12 cellular contexts compared by ENCODE assay signal in genomic region chr10:95346715-95347401, GRCh38. TPM values are rescaled to one million over a fixed set of nuclear protein-coding genes. Genes with fewer than 3 reads are reported as not detected.
DNase-seq lines count a peak whose midpoint lies in the region; ATAC-seq and TF ChIP-seq lines count a peak whose summit lies in the region.
"Had no signal": no experiment of that assay in that cellular context is flagged by ENCODE, and none has a peak within 500 bp of the region (broad histone marks: within the 10 kb centered on the region; RNA-seq: fewer than 3 reads in every experiment).

No MANE protein-coding gene starts in this region.

- no peak overlapping the region for H3K27ac Mint-ChIP-seq in effector memory CD8-positive, alpha-beta T cell
- no peak overlapping the region for H3K27ac Mint-ChIP-seq in T-cell

- WGBS in aorta, 2 donors, result 49 to 59% methylated on average over 2 of the region's 2 CpGs

- H3K9me3 ChIP-seq in cardiac muscle cell (ENCODE audit: low read depth), result no peaks in the 10 kb centered on the region
- H3K9me3 ChIP-seq in right atrium auricular region, result no peaks in the 10 kb centered on the region
- no peaks in the 10 kb centered on the region for H3K9me3 ChIP-seq in aorta (ENCODE audit: control insufficient read depth, low read length)

- POLR2A ChIA-PET in T-cell (lab: Charles Lee), result no interaction called here

- H3K9me3 Mint-ChIP-seq in effector memory CD8-positive, alpha-beta T cell, result no peaks in the 10 kb centered on the region
- H3K9me3 Mint-ChIP-seq in T-cell, result no peaks in the 10 kb centered on the region

- peak overlapping the region; percentile 69 for H3K27ac ChIP-seq in cardiac muscle cell
- H3K27ac ChIP-seq in right atrium auricular region, result peak overlapping the region in 1 of 2 donors; percentile 47
- H3K27ac ChIP-seq in aorta (ENCODE audit: low read depth in 1 of 2, low read length in 2 of 2), result peak overlapping the region; percentile 39 to 40
- H3K27ac ChIP-seq: 22Rv1 had no signal

- H3K36me3 Mint-ChIP-seq in effector memory CD8-positive, alpha-beta T cell (ENCODE audit: insufficient read depth), result no peaks in the 10 kb centered on the region
- H3K36me3 Mint-ChIP-seq in T-cell, result no peaks in the 10 kb centered on the region

- H3K27me3 ChIP-seq in cardiac muscle cell (no peaks in the 10 kb centered on the region), right atrium auricular region (no peaks in the 10 kb centered on the region), aorta (ENCODE audit: control insufficient read depth in 1 of 2, insufficient read depth in 2 of 2, low read length in 1 of 2) (no peaks in the 10 kb centered on the region)

- no peaks in the 10 kb centered on the region for H3K27me3 Mint-ChIP-seq in effector memory CD8-positive, alpha-beta T cell
- no peaks in the 10 kb centered on the region for H3K27me3 Mint-ChIP-seq in T-cell

- intact Hi-C loops in aorta (cut with DNase I), result no loop called here

- CTCF ChIA-PET in T-cell (lab: Charles Lee), result no interaction called here

- DNase-seq in cardiac muscle cell (ENCODE audit: low read depth in 1 of 2, low spot score in 1 of 2), result peak; percentile 35 to 50
- DNase-seq in right atrium auricular region (ENCODE audit: low spot score), result no peak
- peak; percentile 75 for DNase-seq in astrocyte of the hippocampus (ENCODE audit: low read depth, low spot score)
- peak; percentile 52 for DNase-seq in iris pigment epithelial cell (ENCODE audit: low read depth)
- DNase-seq in aorta, result no peak
- no peak for DNase-seq in effector memory CD8-positive, alpha-beta T cell
- DNase-seq in T-cell, result no peak
- DNase-seq: activated naive CD4-positive, alpha-beta T cell; stimulated activated naive CD4-positive, alpha-beta T cell treated with Interleukin-2 at 50 U/mL for 16 hours had no signal

- H3K4me1 ChIP-seq in cardiac muscle cell (ENCODE audit: low read depth) (peaks cover 14% of the 10 kb centered on the region), right atrium auricular region (peaks cover 0 to 20% of the 10 kb centered on the region in 2 donors), aorta (ENCODE audit: control insufficient read depth in 1 of 2, insufficient read depth in 2 of 2, low read length in 2 of 2) (no peaks in the 10 kb centered on the region)

- H3K4me3 Mint-ChIP-seq in effector memory CD8-positive, alpha-beta T cell, result no peak overlapping the region
- H3K4me3 Mint-ChIP-seq in T-cell, result no peak overlapping the region

- no peaks in the 10 kb centered on the region for H3K36me3 ChIP-seq in cardiac muscle cell
- peaks cover 89% of the 10 kb centered on the region for H3K36me3 ChIP-seq in right atrium auricular region
- H3K36me3 ChIP-seq in aorta (ENCODE audit: control insufficient read depth in 1 of 2, insufficient read depth in 2 of 2, low read length in 1 of 2), result peaks cover 0 to 11% of the 10 kb centered on the region in 2 donors

- H3K4me3 ChIP-seq in cardiac muscle cell (no peak overlapping the region), right atrium auricular region (no peak overlapping the region), aorta (ENCODE audit: low read length in 2 of 2) (no peak overlapping the region)
- H3K4me3 ChIP-seq: lung had no signal

- no peaks in the 10 kb centered on the region for H3K4me1 Mint-ChIP-seq in effector memory CD8-positive, alpha-beta T cell (ENCODE audit: low read depth in 2 of 2)
- H3K4me1 Mint-ChIP-seq in T-cell, result no peaks in the 10 kb centered on the region

- TF ChIP-seq CTCF in cardiac muscle cell (IDR thresholded peaks at IDR 0.05; ENCODE audit: low read depth, low read length) (no peak), right atrium auricular region (IDR thresholded peaks at IDR 0.05) (no peak)

- no peak for ATAC-seq in aorta (ENCODE audit: low FRiP score)
- ATAC-seq in effector memory CD8-positive, alpha-beta T cell (replicated peaks), result no peak
- ATAC-seq in T-cell (replicated peaks in 1 of 4), result no peak
- no peak for ATAC-seq in GM19467 (IDR thresholded peaks at IDR 0.05; ENCODE audit: unreplicated experiment)

RNA-seq across cellular contexts. Expression of gene PDLIM1, which starts 56.1 kb away (rescaled TPM):
- total RNA-seq in cardiac muscle cell (75.7 and 96.3 TPM in 2 replicates), right atrium auricular region (100 to 1,000 TPM; 126 to 130 TPM), aorta (100 to 1,000 TPM; 243 to 273 TPM), T-cell (1 to 10 TPM; 4.2 to 9.7 (median 5.3) TPM)
- polyA plus RNA-seq in cardiac muscle cell (286 and 335 TPM in 2 replicates), aorta (100 to 1,000 TPM; 159 to 232 TPM)

Comparison
In these comparisons a context has a peak if more than half of its experiments do, and no peak if none do; other contexts are left out.
1. DNase-seq: peak in cardiac muscle cell (2 of 2), astrocyte of the hippocampus (single experiment) and iris pigment epithelial cell (single experiment); none in right atrium auricular region (single experiment), aorta (0 of 2), effector memory CD8-positive, alpha-beta T cell (0 of 3) and T-cell (0 of 34).